Comparison of ENCODE assay signal across 19 cellular contexts in the genomic region with DNA sequence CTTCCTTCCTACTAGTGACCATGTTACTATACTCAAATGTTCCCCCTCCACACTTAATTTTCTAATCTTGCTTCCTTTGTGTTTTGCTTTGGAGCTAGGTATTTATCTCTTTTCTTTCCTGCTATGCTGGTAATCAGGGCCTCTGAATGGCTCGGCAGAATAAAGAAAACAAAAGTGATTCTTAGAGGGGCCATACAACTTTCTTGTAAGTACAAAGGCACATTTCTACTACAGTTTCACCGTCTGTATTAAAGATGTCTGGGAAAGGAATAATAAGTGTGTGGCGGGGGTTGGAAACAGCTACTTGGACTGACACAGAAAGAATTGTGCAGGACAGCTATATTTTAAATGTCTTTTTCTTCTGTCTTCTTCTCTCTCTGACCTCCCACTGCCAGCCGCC. TPM values are rescaled to one million over a fixed set of nuclear protein-coding genes. Genes with fewer than 3 reads are reported as not detected.
A peak's percentile ranks its signal among the peaks of the same experiment; 100 is the strongest.
DNase-seq lines count a peak whose midpoint lies in the region; TF ChIP-seq lines count a peak whose summit lies in the region.
"Had no signal": no experiment of that assay in that cellular context is flagged by ENCODE, and none has a peak within 500 bp of the region (broad histone marks: within the 10 kb centered on the region; RNA-seq: fewer than 3 reads in every experiment).

No MANE protein-coding gene starts in this region.

- peaks cover 0 to 3% (median 2%) of the 10 kb centered on the region in 3 experiments; a peak in 2 of 7 replicates for H3K36me3 Mint-ChIP-seq in H9 (ENCODE audit: insufficient read depth in 1 of 3, low read depth in 3 of 3)
- no peaks in the 10 kb centered on the region for H3K36me3 Mint-ChIP-seq in brain
- H3K36me3 Mint-ChIP-seq in mesothelial cell of epicardium: peaks cover 2% of the 10 kb centered on the region
- peaks cover under 1% of the 10 kb centered on the region for H3K36me3 Mint-ChIP-seq in progenitor cell of endocrine pancreas (ENCODE audit: insufficient read depth)
- no peaks in the 10 kb centered on the region for H3K36me3 Mint-ChIP-seq in activated naive CD4-positive, alpha-beta T cell treated with anti-CD3 and anti-CD28 coated beads, Interleukin-2, amount 10 ng/mL, durations not matched to agents 7 days and 5 days

- H3K27me3 ChIP-seq in H9 (ENCODE audit: insufficient read depth, low read length): no peaks in the 10 kb centered on the region
- H3K27me3 ChIP-seq: BE2C had no signal

- CTCF ChIA-PET in activated naive CD4-positive, alpha-beta T cell treated with anti-CD3 and anti-CD28 coated beads, Interleukin-2, amount 10 ng/mL, durations not matched to agents 7 days and 5 days (lab: Charles Lee): no interaction called here

- no peak overlapping the region for H4K5ac ChIP-seq in H9 (ENCODE audit: insufficient read length, low read depth, low read length)

- H3K4me1 Mint-ChIP-seq in H9 (peaks cover 10 to 23% of the 10 kb centered on the region in 2 experiments), brain (peaks cover 42% of the 10 kb centered on the region), mesothelial cell of epicardium (peaks cover 45% of the 10 kb centered on the region), progenitor cell of endocrine pancreas (ENCODE audit: low read depth) (peaks cover 28% of the 10 kb centered on the region)
- H3K4me1 Mint-ChIP-seq in activated naive CD4-positive, alpha-beta T cell treated with anti-CD3 and anti-CD28 coated beads, Interleukin-2, amount 10 ng/mL, durations not matched to agents 7 days and 5 days: no peaks in the 10 kb centered on the region

- no peak for DNase-seq in H9
- no peak for DNase-seq in mesothelial cell of epicardium (ENCODE audit: low spot score in 2 of 2, unreplicated experiment in 2 of 2)
- no peak for DNase-seq in progenitor cell of endocrine pancreas (ENCODE audit: low spot score, unreplicated experiment)
- no peak for DNase-seq in activated naive CD4-positive, alpha-beta T cell treated with anti-CD3 and anti-CD28 coated beads, Interleukin-2, amount 10 ng/mL, durations not matched to agents 7 days and 5 days
- DNase-seq in foreskin fibroblast: no peak
- no peak for DNase-seq in NCI-H748 treated with DMSO at 0.1 percent for 48 hours (lab: John Stamatoyannopoulos, UW)
- DNase-seq: BE2C, HFFc6, MM.1S, NCI-H1048, NCI-H1436, NCI-H187 treated with DMSO at 0.1 percent for 48 hours, NCI-H2107, NCI-H69, SHP77 treated with DMSO at 0.1 percent for 48 hours had no signal

- H2BK5ac ChIP-seq in H9 (ENCODE audit: insufficient read length, low read length): no peak overlapping the region

- H3K9me3 Mint-ChIP-seq in H9: 0 out of 5 replicates have a peak, but pooled peaks cover 0 to 3% of the 10 kb centered on the region in 2 experiments
- no peaks in the 10 kb centered on the region for H3K9me3 Mint-ChIP-seq in brain
- H3K9me3 Mint-ChIP-seq in mesothelial cell of epicardium: no peaks in the 10 kb centered on the region
- no peaks in the 10 kb centered on the region for H3K9me3 Mint-ChIP-seq in progenitor cell of endocrine pancreas (ENCODE audit: low read depth)
- H3K9me3 Mint-ChIP-seq in activated naive CD4-positive, alpha-beta T cell treated with anti-CD3 and anti-CD28 coated beads, Interleukin-2, amount 10 ng/mL, durations not matched to agents 7 days and 5 days: no peaks in the 10 kb centered on the region
- H3K9me3 Mint-ChIP-seq: HFFc6 had no signal

- no peak overlapping the region for H4K91ac ChIP-seq in H9 (ENCODE audit: insufficient read length, low read depth, low read length)

- WGBS in H9 (ENCODE audit: extremely low coverage, insufficient read length, low lambda C conversion rate): no CpG with 5 or more reads among the region's 4 CpGs

- no peak overlapping the region for H2AK5ac ChIP-seq in H9 (ENCODE audit: insufficient read length, low read length)

- no peak overlapping the region for H3K4ac ChIP-seq in H9 (ENCODE audit: low read depth, low read length)

- H3K4me3 ChIP-seq in foreskin fibroblast (ENCODE audit: low read depth in 1 of 2, low read length in 2 of 2): no peak overlapping the region

- H2AFZ ChIP-seq in H9 (ENCODE audit: low read length): no peak overlapping the region

- no peaks in the 10 kb centered on the region for H3K23me2 ChIP-seq in H9 (ENCODE audit: insufficient read length, low read depth, low read length, poor library complexity, severe bottlenecking)

- no peak overlapping the region for H3K4me2 ChIP-seq in H9 (ENCODE audit: insufficient read depth, insufficient read length, low read length)

- no peak overlapping the region for H3K18ac ChIP-seq in H9 (ENCODE audit: insufficient read length, low read depth, low read length)

- H3K27ac Mint-ChIP-seq in H9 (peak overlapping the region in 2 of 3 experiments; percentile 16 to 74; a peak in 2 of 7 replicates), brain (peak overlapping the region in 3 of 5 experiments; percentile 63 to 85 (median 83)), mesothelial cell of epicardium (peak overlapping the region; percentile 87), progenitor cell of endocrine pancreas (peak overlapping the region; percentile 53)
- no peak overlapping the region for H3K27ac Mint-ChIP-seq in activated naive CD4-positive, alpha-beta T cell treated with anti-CD3 and anti-CD28 coated beads, Interleukin-2, amount 10 ng/mL, durations not matched to agents 7 days and 5 days
- H3K27ac Mint-ChIP-seq: HFFc6 had no signal

- H4K20me1 ChIP-seq in H9 (ENCODE audit: control insufficient read depth, insufficient read depth, insufficient read length): no peaks in the 10 kb centered on the region

- no peak overlapping the region for H3K4me3 Mint-ChIP-seq in H9
- peak overlapping the region in 3 of 5 experiments; percentile 12 to 44 (median 30) for H3K4me3 Mint-ChIP-seq in brain
- no peak overlapping the region for H3K4me3 Mint-ChIP-seq in mesothelial cell of epicardium
- H3K4me3 Mint-ChIP-seq in progenitor cell of endocrine pancreas (ENCODE audit: low read depth): no peak overlapping the region
- no peak overlapping the region for H3K4me3 Mint-ChIP-seq in activated naive CD4-positive, alpha-beta T cell treated with anti-CD3 and anti-CD28 coated beads, Interleukin-2, amount 10 ng/mL, durations not matched to agents 7 days and 5 days
- H3K4me3 Mint-ChIP-seq: HFFc6 had no signal

- H3K27me3 Mint-ChIP-seq in H9 (ENCODE audit: low read depth) (no peaks in the 10 kb centered on the region), brain (peaks cover 2% of the 10 kb centered on the region), mesothelial cell of epicardium (ENCODE audit: low read depth) (no peaks in the 10 kb centered on the region), progenitor cell of endocrine pancreas (no peaks in the 10 kb centered on the region)
- H3K27me3 Mint-ChIP-seq in activated naive CD4-positive, alpha-beta T cell treated with anti-CD3 and anti-CD28 coated beads, Interleukin-2, amount 10 ng/mL, durations not matched to agents 7 days and 5 days: no peaks in the 10 kb centered on the region

- no peak overlapping the region for H3T11ph ChIP-seq in H9 (ENCODE audit: low read length)

- H2BK20ac ChIP-seq in H9 (ENCODE audit: low read depth, low read length, poor library complexity, severe bottlenecking): no peak overlapping the region

- H3K9me3 ChIP-seq in H9 (ENCODE audit: control insufficient read depth, low read depth, low read length): no peaks in the 10 kb centered on the region
- H3K9me3 ChIP-seq: BE2C had no signal

- no peak overlapping the region for H2BK15ac ChIP-seq in H9 (ENCODE audit: low read depth, low read length)

- no peaks in the 10 kb centered on the region for H3K79me2 ChIP-seq in H9 (ENCODE audit: insufficient read depth, low read length)

- H4K8ac ChIP-seq in H9 (replicated peaks; ENCODE audit: insufficient read length, low read depth, low read length): no peak overlapping the region

- no peak overlapping the region for H3K56ac ChIP-seq in H9 (ENCODE audit: insufficient read length, low read depth, low read length)

- TF ChIP-seq CTCF in H9 (conservative IDR thresholded peaks at IDR 0.05) (no peak), brain (conservative IDR thresholded peaks at IDR 0.05) (no peak), mesothelial cell of epicardium (IDR thresholded peaks at IDR 0.05; ENCODE audit: unreplicated experiment) (no peak), progenitor cell of endocrine pancreas (IDR thresholded peaks at IDR 0.05; ENCODE audit: unreplicated experiment) (no peak), foreskin fibroblast (IDR thresholded peaks at IDR 0.05; ENCODE audit: low read depth, low read length) (no peak)

- H3K14ac ChIP-seq in H9 (ENCODE audit: insufficient read depth, low read length): no peak overlapping the region

- no peak overlapping the region for H3K23ac ChIP-seq in H9 (ENCODE audit: insufficient read length, low read depth, low read length)

- no peak overlapping the region for H3K27ac ChIP-seq in H9 (ENCODE audit: insufficient read length, low read depth, low read length)
- H3K27ac ChIP-seq: RWPE1 had no signal

- no peak overlapping the region for H3K9ac ChIP-seq in H9 (ENCODE audit: extremely low read depth, insufficient read length, low read length)

- no peaks in the 10 kb centered on the region for H3K79me1 ChIP-seq in H9 (ENCODE audit: insufficient read depth, low read depth, low read length, poor library complexity, severe bottlenecking)

- H2BK12ac ChIP-seq in H9 (ENCODE audit: insufficient read length, low read depth, low read length): no peak overlapping the region

- H2BK120ac ChIP-seq in H9 (ENCODE audit: low read depth, low read length, poor library complexity, severe bottlenecking): no peak overlapping the region

- no peaks in the 10 kb centered on the region for H3K4me1 ChIP-seq in H9 (ENCODE audit: insufficient read depth, low read length)
- H3K4me1 ChIP-seq: BE2C had no signal

RNA-seq across cellular contexts. Expression of gene GPC3, which starts 50.3 kb away (rescaled TPM):
- 106 and 108 TPM in 2 replicates for total RNA-seq in H9 (2021)
- 19.7 TPM for polyA plus RNA-seq in brain (ENCODE audit: insufficient read depth, low read depth, low replicate concordance)
- 837 to 864 TPM (median 859 TPM) in 3 replicates for total RNA-seq in mesothelial cell of epicardium
- 197 and 259 TPM in 2 replicates for total RNA-seq in progenitor cell of endocrine pancreas
- total RNA-seq: HFFc6, LHCN-M2, NCI-H460 had no signal

Comparison
In these comparisons a context has a peak if more than half of its experiments do, and no peak if none do; other contexts are left out.
1. H3K4me3 Mint-ChIP-seq: peak in brain (3 of 5); none in H9 (0 of 2), mesothelial cell of epicardium (single experiment), progenitor cell of endocrine pancreas (single experiment) and activated naive CD4-positive, alpha-beta T cell treated with anti-CD3 and anti-CD28 coated beads, Interleukin-2, amount 10 ng/mL, durations not matched to agents 7 days and 5 days (single experiment).